ENCODE assay signal across 18 cellular contexts in genomic region chr6:115819506-115819905, GRCh38.
A peak's percentile ranks its signal among the peaks of the same experiment; 100 is the strongest.
DNase-seq lines count a peak whose midpoint lies in the region; ATAC-seq and TF ChIP-seq lines count a peak whose summit lies in the region.
"Had no signal": no experiment of that assay in that cellular context is flagged by ENCODE, and none has a peak within 500 bp of the region (broad histone marks: within the 10 kb centered on the region; RNA-seq: fewer than 3 reads in every experiment).

No MANE protein-coding gene starts in this region.

- peaks cover 14% of the 10 kb centered on the region for H3K9me3 Mint-ChIP-seq in WTC11

- peak; percentile 11 for DNase-seq in Daoy (ENCODE audit: low read depth)
- peak; percentile 83 for DNase-seq in NCI-H226
- no peak for DNase-seq in WTC11 (ENCODE audit: low spot score)
- peak; percentile 8 for DNase-seq in fibroblast of pulmonary artery (ENCODE audit: low read depth)
- no peak for DNase-seq in NCI-H748 treated with DMSO at 0.1 percent for 48 hours (lab: John Stamatoyannopoulos, UW)
- no peak for DNase-seq in NCI-H2107 (lab: John Stamatoyannopoulos, UW)
- DNase-seq: 8988T; C1 segment of cervical spinal cord; Calu3; CD4-positive, alpha-beta memory T cell; COR-L47; DMS53; DMS79 treated with DMSO at 0.1 percent for 48 hours; GOT3; HFFc6 had no signal

- CTCF ChIA-PET in WTC11 (lab: Charles Lee), result no interaction called here

- ATAC-seq in WTC11, result no peak
- no peak for ATAC-seq in GM21786 (IDR thresholded peaks at IDR 0.05; ENCODE audit: unreplicated experiment)
- ATAC-seq: A549 had no signal

- H3K4me1 Mint-ChIP-seq in WTC11, result peaks cover 17% of the 10 kb centered on the region
- H3K4me1 Mint-ChIP-seq: CD4-positive, alpha-beta memory T cell had no signal

- TF ChIP-seq CTCF in WTC11 (IDR thresholded peaks at IDR 0.05), result no peak
- TF ChIP-seq CTCF in fibroblast of pulmonary artery (IDR thresholded peaks at IDR 0.05; ENCODE audit: low read length, missing control alignments), result no peak

- no peaks in the 10 kb centered on the region; the same call in 1 of the 2 replicates for H3K27me3 Mint-ChIP-seq in WTC11 (ENCODE audit: low read depth)
- H3K27me3 Mint-ChIP-seq: CD4-positive, alpha-beta memory T cell had no signal

- H3K4me3 ChIP-seq in fibroblast of pulmonary artery (replicated peaks; ENCODE audit: low read depth, low read length), result no peak overlapping the region
- H3K4me3 ChIP-seq: A549, HAP-1 had no signal

- peak overlapping the region; percentile 57; the same call in 1 of the 2 replicates for H3K27ac Mint-ChIP-seq in WTC11
- H3K27ac Mint-ChIP-seq: CD4-positive, alpha-beta memory T cell; HFFc6 had no signal

- peaks cover 7% of the 10 kb centered on the region for H3K36me3 Mint-ChIP-seq in WTC11
- H3K36me3 Mint-ChIP-seq: CD4-positive, alpha-beta memory T cell had no signal

- H3K4me3 Mint-ChIP-seq in WTC11, result no peak overlapping the region
- H3K4me3 Mint-ChIP-seq: CD4-positive, alpha-beta memory T cell; HFFc6 had no signal

- POLR2A ChIA-PET in WTC11 (lab: Charles Lee), result no interaction called here

TF ChIP-seq in WTC11, 78 proteins besides CTCF, POLR2A, EP300 and RAD21:
- TF ChIP-seq ZNF263 (CRISPR knock-in tag; IDR thresholded peaks at IDR 0.05; ENCODE audit: low read depth), result no peak
- TF ChIP-seq SOX15 (CRISPR knock-in tag; IDR thresholded peaks at IDR 0.05), result no peak
- TF ChIP-seq NFE2L1 (CRISPR knock-in tag; IDR thresholded peaks at IDR 0.05), result no peak
- TF ChIP-seq ATF1 (CRISPR knock-in tag; IDR thresholded peaks at IDR 0.05), result no peak
- TF ChIP-seq TCF7 (CRISPR knock-in tag; IDR thresholded peaks at IDR 0.05; ENCODE audit: low read depth), result no peak
- no peak for TF ChIP-seq NR2C2 (CRISPR knock-in tag; IDR thresholded peaks at IDR 0.05)
TF ChIP-seq in WTC11: peak in this region for 0.

Comparison
In these comparisons a context has a peak if more than half of its experiments do, and no peak if none do; other contexts are left out.
1. DNase-seq: peak in Daoy (single experiment), NCI-H226 (single experiment) and fibroblast of pulmonary artery (single experiment); none in WTC11 (single experiment), NCI-H748 treated with DMSO at 0.1 percent for 48 hours (single experiment) and NCI-H2107 (single experiment).